ENCODE assay signal across 8 cellular contexts in the genomic region with DNA sequence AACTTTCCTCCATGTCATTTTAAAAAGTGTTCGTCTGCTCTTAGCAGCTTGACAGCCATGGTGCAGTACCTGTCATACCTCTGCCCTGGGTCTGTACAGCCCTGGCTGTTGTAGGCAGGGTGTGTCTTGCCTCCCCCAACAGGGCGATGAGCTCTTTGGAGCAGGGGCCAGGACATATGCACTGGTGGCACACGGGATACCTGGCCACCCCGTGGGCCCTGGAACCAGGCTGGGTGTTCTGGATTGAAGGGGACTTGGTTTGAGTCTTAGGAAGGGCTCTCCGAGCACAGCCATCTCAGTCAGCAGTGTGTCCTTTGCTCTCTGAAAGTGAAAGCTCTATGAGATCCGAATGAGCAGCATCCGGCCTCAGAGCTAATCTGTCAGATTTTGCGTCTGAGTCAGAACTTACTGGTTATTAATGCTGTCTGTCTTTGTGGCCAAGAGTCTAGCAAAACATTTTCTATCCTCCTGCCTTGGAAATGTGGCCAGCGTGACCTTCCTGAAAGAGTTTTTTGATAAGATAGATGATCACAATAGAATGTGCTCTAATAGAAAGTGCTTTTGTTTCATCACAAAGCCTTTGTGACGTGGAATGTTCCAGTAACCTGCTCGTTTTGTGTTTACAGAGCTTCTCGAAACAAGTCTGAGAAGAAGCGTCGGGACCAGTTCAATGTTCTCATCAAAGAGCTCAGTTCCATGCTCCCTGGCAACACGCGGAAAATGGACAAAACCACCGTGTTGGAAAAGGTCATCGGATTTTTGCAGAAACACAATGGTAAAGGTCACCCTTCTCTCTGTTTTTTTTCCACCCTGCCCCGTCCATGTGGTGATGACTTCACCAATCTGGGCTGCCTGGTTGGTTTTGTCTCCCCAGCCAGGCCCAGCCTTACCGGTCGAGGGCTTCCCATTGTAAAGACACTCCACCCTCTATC.
A peak's percentile ranks its signal among the peaks of the same experiment; 100 is the strongest.
DNase-seq lines count a peak whose midpoint lies in the region; ATAC-seq, FAIRE-seq and TF ChIP-seq lines count a peak whose summit lies in the region.

No MANE protein-coding gene starts in this region.

- no peak for TF ChIP-seq CTCF in kidney (IDR thresholded peaks at IDR 0.05; ENCODE audit: borderline replicate concordance, extremely low read depth, insufficient read depth)
- no peak for TF ChIP-seq CTCF in stomach (IDR thresholded peaks at IDR 0.05)

- peak overlapping the region; percentile 73 for H3K27ac Mint-ChIP-seq in activated naive CD8-positive, alpha-beta T cell treated with anti-CD3 and anti-CD28 coated beads for 36 hours

- intact Hi-C loops in kidney (cut with DNase I) (no loop called here), stomach (cut with DNase I; ENCODE audit: low total_unique reads) (no loop called here)

- no peak overlapping the region for H3K4me3 ChIP-seq in kidney (ENCODE audit: low read length in 2 of 2)
- H3K4me3 ChIP-seq in stomach, result peak overlapping the region; percentile 10 to 27 (median 26)

- TF ChIP-seq POLR2A in stomach (IDR thresholded peaks at IDR 0.05), result no peak

- H3K9ac ChIP-seq in kidney (ENCODE audit: low read length in 2 of 2), result no peak overlapping the region

- H3K36me3 ChIP-seq in kidney (ENCODE audit: control insufficient read depth in 1 of 2, insufficient read depth in 2 of 2, low read length in 2 of 2) (peaks cover 0 to 3% of the 10 kb centered on the region in 2 donors), stomach (peaks cover 0 to 19% (median 16%) of the 10 kb centered on the region in 4 donors)

- peak; percentile 3 for DNase-seq in activated naive CD8-positive, alpha-beta T cell treated with anti-CD3 and anti-CD28 coated beads for 36 hours
- DNase-seq in kidney (no peak), stomach (peak; percentile 35), GM19240 (ENCODE audit: insufficient read length, low spot score) (no peak), GF-D8 (lab: John Stamatoyannopoulos, UW) (no peak)

- H3K27me3 Mint-ChIP-seq in activated naive CD8-positive, alpha-beta T cell treated with anti-CD3 and anti-CD28 coated beads for 36 hours, result no peaks in the 10 kb centered on the region

- peaks cover 13% of the 10 kb centered on the region for H3K36me3 Mint-ChIP-seq in activated naive CD8-positive, alpha-beta T cell treated with anti-CD3 and anti-CD28 coated beads for 36 hours

- no peak overlapping the region for H3K4me3 Mint-ChIP-seq in activated naive CD8-positive, alpha-beta T cell treated with anti-CD3 and anti-CD28 coated beads for 36 hours

- no peaks in the 10 kb centered on the region for H3K27me3 ChIP-seq in stomach

- no peak for TF ChIP-seq EP300 in stomach (IDR thresholded peaks at IDR 0.05)

- ATAC-seq in GM18873 (IDR thresholded peaks at IDR 0.05; ENCODE audit: low FRiP score, unreplicated experiment), result peak; percentile 77
- peak; percentile 92 for ATAC-seq in HG03432 (IDR thresholded peaks at IDR 0.05; ENCODE audit: unreplicated experiment)
- ATAC-seq in GM21381 (IDR thresholded peaks at IDR 0.05; ENCODE audit: unreplicated experiment), result no peak

- H3K9me3 Mint-ChIP-seq in activated naive CD8-positive, alpha-beta T cell treated with anti-CD3 and anti-CD28 coated beads for 36 hours, result no peaks in the 10 kb centered on the region

- whole genome bisulfite sequencing in stomach, 5 donors, result 33 to 39% (median 36%) methylated on average over 21 of the region's 21 CpGs

- H3K9me3 ChIP-seq in kidney (ENCODE audit: control insufficient read depth in 1 of 2, low read length in 2 of 2) (no peaks in the 10 kb centered on the region), stomach (no peaks in the 10 kb centered on the region)

- FAIRE-seq in kidney (lab: Jason Lieb, UNC), result no peak

- H3K27ac ChIP-seq in kidney (ENCODE audit: low read depth in 2 of 2, low read length in 2 of 2), result peak overlapping the region; percentile 63 to 80
- H3K27ac ChIP-seq in stomach, result peak overlapping the region; percentile 70 to 84 (median 79)

- H3K4me1 Mint-ChIP-seq in activated naive CD8-positive, alpha-beta T cell treated with anti-CD3 and anti-CD28 coated beads for 36 hours, result peaks cover 4% of the 10 kb centered on the region

- H3K4me1 ChIP-seq in kidney (ENCODE audit: control insufficient read depth in 1 of 2, insufficient read depth in 1 of 2, low read depth in 1 of 2, low read length in 2 of 2) (no peaks in the 10 kb centered on the region), stomach (peaks cover 0 to 19% (median 17%) of the 10 kb centered on the region in 4 donors)

Comparison
In these comparisons a context has a peak if more than half of its experiments do, and no peak if none do; other contexts are left out.
1. DNase-seq: peak in activated naive CD8-positive, alpha-beta T cell treated with anti-CD3 and anti-CD28 coated beads for 36 hours (single experiment) and stomach (single experiment); none in kidney (single experiment), GM19240 (single experiment) and GF-D8 (single experiment).
2. H3K4me3 ChIP-seq: peak in stomach (4 of 4); none in kidney (0 of 2).